8 cellular contexts compared by ENCODE assay signal in the genomic region with DNA sequence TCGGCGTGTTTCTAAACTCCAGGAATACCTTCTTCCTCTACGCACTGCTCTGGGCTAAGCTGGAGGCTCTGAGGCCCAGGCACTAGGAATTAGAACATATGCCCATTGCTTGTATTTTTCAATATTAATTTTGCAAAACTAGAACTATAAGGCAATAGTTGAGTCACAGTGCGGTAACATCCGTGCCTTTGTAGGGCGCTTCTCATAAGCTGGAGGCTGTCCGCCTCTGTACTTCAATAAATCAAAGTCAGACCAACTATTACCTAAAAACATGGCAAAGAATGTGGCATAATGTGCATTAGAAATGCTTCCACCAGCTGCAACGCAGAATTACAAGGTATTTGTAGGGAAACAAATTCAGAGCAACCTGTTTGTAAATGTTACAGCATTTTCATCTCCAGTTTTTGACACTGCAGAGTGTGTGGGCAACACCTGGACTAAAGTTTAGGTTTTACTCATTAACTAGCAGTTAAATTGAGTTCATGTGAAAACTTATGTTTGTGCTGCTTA. TPM values are rescaled to one million over a fixed set of nuclear protein-coding genes. Genes with fewer than 3 reads are reported as not detected.
DNase-seq lines count a peak whose midpoint lies in the region; ATAC-seq and TF ChIP-seq lines count a peak whose summit lies in the region.

No MANE protein-coding gene starts in this region.

- no peak for DNase-seq in heart left ventricle
- no peak for DNase-seq in left ventricle myocardium superior
- no peak for DNase-seq in brain microvascular endothelial cell
- DNase-seq in mesendoderm = no peak
- no peak for DNase-seq in vagina (ENCODE audit: extremely low spot score in 2 of 2)
- DNase-seq in central memory CD4-positive, alpha-beta T cell = no peak
- DNase-seq in effector CD4-positive, alpha-beta T cell = no peak

- H3K27me3 ChIP-seq in heart left ventricle (peaks cover 0 to 13% (median 0%) of the 10 kb centered on the region in 9 donors), brain microvascular endothelial cell (replicated peaks) (no peaks in the 10 kb centered on the region), mesendoderm (ENCODE audit: insufficient read depth, low read length, poor library complexity) (no peaks in the 10 kb centered on the region), vagina (no peaks in the 10 kb centered on the region)

- H2BK5ac ChIP-seq in mesendoderm (ENCODE audit: low read length) = no peak overlapping the region

- H4K8ac ChIP-seq in mesendoderm (ENCODE audit: low read depth, low read length) = peak overlapping the region; percentile 91

- H3K27ac ChIP-seq in heart left ventricle = peak overlapping the region; percentile 10 to 83 (median 76)
- H3K27ac ChIP-seq in brain microvascular endothelial cell = peak overlapping the region; percentile 12
- no peak overlapping the region for H3K27ac ChIP-seq in mesendoderm (ENCODE audit: low read depth, low read length)
- H3K27ac ChIP-seq in vagina = peak overlapping the region; percentile 65

- no peak overlapping the region for H3K23ac ChIP-seq in mesendoderm (ENCODE audit: low read length)

- H3K9me3 ChIP-seq in heart left ventricle (no peaks in the 10 kb centered on the region), vagina (no peaks in the 10 kb centered on the region)

- H3K4me1 ChIP-seq in heart left ventricle (peaks cover 0 to 43% (median 23%) of the 10 kb centered on the region in 12 donors), mesendoderm (ENCODE audit: control insufficient read depth, low read depth, low read length) (no peaks in the 10 kb centered on the region), vagina (peaks cover 39% of the 10 kb centered on the region)

- H3K36me3 ChIP-seq in heart left ventricle = no peaks in the 10 kb centered on the region
- H3K36me3 ChIP-seq in brain microvascular endothelial cell (replicated peaks) = no peaks in the 10 kb centered on the region
- no peaks in the 10 kb centered on the region for H3K36me3 ChIP-seq in mesendoderm (ENCODE audit: control insufficient read depth, insufficient read depth, low read length)
- no peaks in the 10 kb centered on the region for H3K36me3 ChIP-seq in vagina

- H2BK120ac ChIP-seq in mesendoderm (ENCODE audit: low read depth, low read length) = no peak overlapping the region

- in situ Hi-C loops in brain microvascular endothelial cell (cut with HindIII; ENCODE audit: low pct_ligation_motif_present, low sequenced_read_pairs) = no loop called here

- no peak overlapping the region for H2BK15ac ChIP-seq in mesendoderm (replicated peaks; ENCODE audit: low read depth)

- intact Hi-C loops in heart left ventricle (cut with DNase I) = no loop called here
- intact Hi-C loops in left ventricle myocardium superior (cut with micrococcal nuclease) = no loop called here
- intact Hi-C loops in vagina (cut with DNase I) = no loop called here

- TF ChIP-seq POLR2A in heart left ventricle (IDR thresholded peaks at IDR 0.05) = no peak
- TF ChIP-seq POLR2A in vagina (IDR thresholded peaks at IDR 0.05) = no peak

- H2AK5ac ChIP-seq in mesendoderm (ENCODE audit: low read length) = no peak overlapping the region

- H3K4me3 ChIP-seq in heart left ventricle (peak overlapping the region; percentile 66 to 92 (median 83)), brain microvascular endothelial cell (ENCODE audit: low read depth, low read length) (peak overlapping the region; percentile 93), mesendoderm (ENCODE audit: low read length) (no peak overlapping the region), vagina (peak overlapping the region; percentile 71 to 79)

- peaks cover 4% of the 10 kb centered on the region for H3K79me1 ChIP-seq in mesendoderm (ENCODE audit: low read length)

- no peak overlapping the region for H3K9ac ChIP-seq in mesendoderm (ENCODE audit: low read length)

- ATAC-seq in heart left ventricle = no peak
- ATAC-seq in left ventricle myocardium superior = no peak
- no peak for ATAC-seq in GM19455 (IDR thresholded peaks at IDR 0.05; ENCODE audit: unreplicated experiment)

- peak overlapping the region; percentile 44 for H3K18ac ChIP-seq in mesendoderm (ENCODE audit: low read length)

- H4K5ac ChIP-seq in mesendoderm (ENCODE audit: low read length) = peak overlapping the region; percentile 63

- TF ChIP-seq CTCF in heart left ventricle (IDR thresholded peaks at IDR 0.05) (no peak), brain microvascular endothelial cell (IDR thresholded peaks at IDR 0.05; ENCODE audit: low read depth, low read length, missing control alignments) (no peak), vagina (IDR thresholded peaks at IDR 0.05) (no peak)

- WGBS in heart left ventricle, 4 donors = 56 to 66% (median 59%) methylated on average over 8 of the region's 8 CpGs
- no CpG with 5 or more reads among the region's 8 CpGs for WGBS in mesendoderm (ENCODE audit: extremely low coverage, insufficient coverage, low lambda C conversion rate)

- no peaks in the 10 kb centered on the region for H3K79me2 ChIP-seq in mesendoderm (ENCODE audit: control insufficient read depth, insufficient read depth, low read length)

- H3K4ac ChIP-seq in mesendoderm (ENCODE audit: low read depth, low read length) = peak overlapping the region; percentile 90

- peak overlapping the region; percentile 54 for H3K56ac ChIP-seq in mesendoderm (ENCODE audit: low read length)

- H3K4me2 ChIP-seq in mesendoderm (ENCODE audit: low read length) = peak overlapping the region; percentile 59

RNA-seq across cellular contexts. Expression of a gene that starts 0.4 kb away (rescaled TPM):
- total RNA-seq in heart left ventricle (10 to 100 TPM in 8 of 9 donors, 1 to 10 TPM in 1; 7.6 to 31.0 (median 21.1) TPM), left ventricle myocardium superior (18.5 TPM), vagina (25.0 TPM)
- 10 to 100 TPM in 1 of 2 donors, 1 to 10 TPM in 1; 8.1 to 16.3 TPM for polyA plus RNA-seq in heart left ventricle
- polyA plus RNA-seq in mesendoderm (2013, experiment 1 of 2) = 13.3 TPM
- polyA plus RNA-seq in mesendoderm (2013, experiment 2 of 2) = 13.2 TPM
